22 cellular contexts compared by ENCODE assay signal in genomic region chr1:54559771-54560231, GRCh38. TPM values are rescaled to one million over a fixed set of nuclear protein-coding genes. Genes with fewer than 3 reads are reported as not detected.
DNase-seq lines count a peak whose midpoint lies in the region; ATAC-seq, FAIRE-seq and TF ChIP-seq lines count a peak whose summit lies in the region.
"Had no signal": no experiment of that assay in that cellular context is flagged by ENCODE, and none has a peak within 500 bp of the region (broad histone marks: within the 10 kb centered on the region; RNA-seq: fewer than 3 reads in every experiment).

No MANE protein-coding gene starts in this region.

- no peak overlapping the region for H2BK20ac ChIP-seq in H1 (ENCODE audit: low read length)

- H3K9ac ChIP-seq in H1 (replicated peaks in 1 of 4; ENCODE audit: extremely low read depth in 1 of 4, low read depth in 3 of 4, low read length in 3 of 4): 0 out of 7 replicates have a peak overlapping the region, but pooled peaks of 1 of the 4 experiments have one; percentile 7
- H3K9ac ChIP-seq: BLaER1 had no signal

- no peak overlapping the region for H3K4ac ChIP-seq in H1 (replicated peaks; ENCODE audit: insufficient read length, low read depth, low read length)

- no peak overlapping the region for H3K14ac ChIP-seq in H1 (ENCODE audit: insufficient read length)

- H3K79me2 ChIP-seq in H1 (ENCODE audit: control insufficient read depth in 1 of 2, insufficient read depth in 2 of 2, low read length in 2 of 2): no peaks in the 10 kb centered on the region

- H4K20me1 ChIP-seq in H1 (replicated peaks in 1 of 2; ENCODE audit: control insufficient read depth in 1 of 2, insufficient read depth in 2 of 2, low read length in 2 of 2): no peaks in the 10 kb centered on the region
- H4K20me1 ChIP-seq: BLaER1 had no signal

- peaks cover 0 to 3% (median 0%) of the 10 kb centered on the region in 4 experiments; a peak in 2 of 7 replicates for H3K4me1 ChIP-seq in H1 (replicated peaks in 1 of 4; ENCODE audit: control insufficient read depth in 3 of 4, insufficient read depth in 4 of 4, low read length in 3 of 4)
- peaks cover 6% of the 10 kb centered on the region for H3K4me1 ChIP-seq in vagina
- H3K4me1 ChIP-seq in tibial nerve: no peaks in the 10 kb centered on the region

- H4K8ac ChIP-seq in H1 (ENCODE audit: extremely low read depth, insufficient read depth, low read length): no peak overlapping the region

- no peak overlapping the region for H3K56ac ChIP-seq in H1 (replicated peaks; ENCODE audit: insufficient read length, low read depth, low read length)

- no peak for TF ChIP-seq RAD21 in H1 (IDR thresholded peaks at IDR 0.05 in 1 of 2, conservative IDR thresholded peaks at IDR 0.05 in 1 of 2; ENCODE audit: low read depth in 2 of 2, low read length in 2 of 2)

- DNase-seq in activated T-cell treated with anti-CD3 and anti-CD28 coated beads, Interleukin-2, amount 50 U/mL, for 24 hours: peak; percentile 3
- DNase-seq in activated T-cell treated with anti-CD3 and anti-CD28 coated beads, Interleukin-2, amount 50 U/mL, for 1 hour: no peak
- DNase-seq in H1 (ENCODE audit: low read depth in 1 of 2, low spot score in 2 of 2) (no peak), left lobe of liver (ENCODE audit: low spot score) (no peak), vagina (ENCODE audit: extremely low spot score in 2 of 2) (peak; percentile 25 to 72), tibial nerve (ENCODE audit: low spot score in 2 of 2) (no peak), GM12892 (ENCODE audit: insufficient read length) (no peak)
- no peak for DNase-seq in stimulated activated CD4-positive, alpha-beta T cell treated with anti-CD3 and anti-CD28 coated beads, Interleukin-15, amount 100 ng/mL, for 24 hours
- DNase-seq: activated naive CD4-positive, alpha-beta T cell treated with anti-CD3 and anti-CD28 coated beads, Interleukin-2, amount 50 U/mL, for 16 hours; cortex of kidney; foreskin fibroblast; GF-D8; NCI-H1436 treated with DMSO at 0.1 percent for 48 hours; NCI-H345; small intestine; stimulated activated CD8-positive, alpha-beta memory T cell treated with anti-CD3 and anti-CD28 coated beads, Interleukin-4, amount 100 ng/mL, for 48 hours had no signal

- H3K27me3 ChIP-seq in H1 (replicated peaks in 1 of 4; ENCODE audit: control insufficient read depth in 3 of 4, extremely low read depth in 1 of 4, insufficient read depth in 3 of 4, low read length in 3 of 4): no peaks in the 10 kb centered on the region
- no peaks in the 10 kb centered on the region for H3K27me3 ChIP-seq in vagina
- H3K27me3 ChIP-seq in tibial nerve: no peaks in the 10 kb centered on the region
- H3K27me3 ChIP-seq: BLaER1, suprapubic skin had no signal

- TF ChIP-seq CTCF in H1 (IDR thresholded peaks at IDR 0.05; ENCODE audit: control extremely low read depth in 1 of 3, insufficient read depth in 1 of 3, low read depth in 1 of 3, low read length in 3 of 3): no peak
- no peak for TF ChIP-seq CTCF in vagina (IDR thresholded peaks at IDR 0.05)
- no peak for TF ChIP-seq CTCF in tibial nerve (IDR thresholded peaks at IDR 0.05)

- POLR2A ChIA-PET in H1 (lab: Charles Lee; ENCODE audit: partially characterized antibody): interaction anchor here (1.5 to 2.0 kb wide), 2 partner anchors 8 to 10 kb away, joined by 4 to 9 read pairs; no protein-coding TSS in a partner anchor

- H3K36me3 ChIP-seq in H1 (ENCODE audit: control insufficient read depth in 2 of 4, insufficient read depth in 4 of 4, low read length in 3 of 4): no peaks in the 10 kb centered on the region
- no peaks in the 10 kb centered on the region for H3K36me3 ChIP-seq in vagina
- peaks cover 0 to 4% (median 0%) of the 10 kb centered on the region in 3 donors for H3K36me3 ChIP-seq in tibial nerve
- H3K36me3 ChIP-seq: BLaER1, suprapubic skin had no signal

- H4K91ac ChIP-seq in H1 (replicated peaks; ENCODE audit: insufficient read length, low read length): no peak overlapping the region

- CTCF ChIA-PET in H1 (lab: Charles Lee; ENCODE audit: partially characterized antibody): interaction anchor here (0.7 to 3.7 kb wide), 6 partner anchors 10 to 111 kb away, joined by 3 to 19 read pairs (median 4); partner anchors contain the start of gene ACOT11

- H2AK5ac ChIP-seq in H1 (ENCODE audit: low read depth, low read length): no peak overlapping the region

- H3K23me2 ChIP-seq in H1 (ENCODE audit: low read depth, low read length): no peaks in the 10 kb centered on the region; the same call in 1 of the 2 replicates

- H3K4me1 Mint-ChIP-seq in activated T-cell treated with anti-CD3 and anti-CD28 coated beads, Interleukin-2, amount 50 U/mL, for 24 hours (ENCODE audit: low read depth): peaks cover 4% of the 10 kb centered on the region

- H4K5ac ChIP-seq in H1 (ENCODE audit: insufficient read length, low read depth, low read length): no peak overlapping the region

- H3K79me1 ChIP-seq in H1 (ENCODE audit: low read depth, low read length): no peaks in the 10 kb centered on the region

- no peak overlapping the region for H2BK120ac ChIP-seq in H1 (replicated peaks; ENCODE audit: low read depth, low read length)

- no peak overlapping the region for H3K18ac ChIP-seq in H1 (ENCODE audit: extremely low read depth, low read length)

- H3K4me3 ChIP-seq in H1 (ENCODE audit: extremely low read depth in 1 of 4, insufficient read depth in 2 of 4, low read depth in 3 of 4, low read length in 4 of 4) (no peak overlapping the region), vagina (no peak overlapping the region), tibial nerve (no peak overlapping the region)
- H3K4me3 ChIP-seq: BLaER1, GM12878, suprapubic skin had no signal

- ATAC-seq in left lobe of liver: peak; percentile 27
- ATAC-seq: GM12878 had no signal

- no peaks in the 10 kb centered on the region for H3K9me3 Mint-ChIP-seq in activated T-cell treated with anti-CD3 and anti-CD28 coated beads, Interleukin-2, amount 50 U/mL, for 24 hours

- no peak for TF ChIP-seq EP300 in H1 (IDR thresholded peaks at IDR 0.05; ENCODE audit: borderline replicate concordance in 1 of 2, low read depth in 2 of 2, low read length in 2 of 2)
- no peak for TF ChIP-seq EP300 in tibial nerve (IDR thresholded peaks at IDR 0.05)

- peak overlapping the region; percentile 60; the same call in 1 of the 2 replicates for H2BK12ac ChIP-seq in H1 (ENCODE audit: low read depth, low read length)

- TF ChIP-seq POLR2A in H1 (IDR thresholded peaks at IDR 0.05; ENCODE audit: control extremely low read depth in 1 of 2, low read depth in 2 of 2, low read length in 2 of 2) (no peak), vagina (IDR thresholded peaks at IDR 0.05) (no peak), tibial nerve (IDR thresholded peaks at IDR 0.05) (no peak), GM12892 (IDR thresholded peaks at IDR 0.05; ENCODE audit: low read depth, low read length) (no peak)

- H3K27ac ChIP-seq in H1 (ENCODE audit: low read depth, low read length) (no peak overlapping the region), vagina (no peak overlapping the region), tibial nerve (no peak overlapping the region)
- H3K27ac ChIP-seq: 22Rv1, BLaER1, suprapubic skin had no signal

- WGBS in H1 (ENCODE audit: extremely low coverage in 1 of 2, insufficient coverage in 1 of 2, insufficient read length in 1 of 2, insufficient replicate concordance in 2 of 2, low coverage in 1 of 2, low lambda C conversion rate in 2 of 2, missing lambda C conversion rate in 1 of 2), 2 experiments: 93% methylated on average over 3 of the region's 3 CpGs; no CpG with 5 or more reads in 1 of the 2 experiments
- 63% methylated on average over 3 of the region's 3 CpGs; no CpG with 5 or more reads in 1 of the 2 donors for WGBS in tibial nerve, 2 donors

- no peak overlapping the region for H3K23ac ChIP-seq in H1 (ENCODE audit: insufficient read length)

- peak overlapping the region; percentile 88; the same call in 1 of the 2 replicates for H2BK15ac ChIP-seq in H1 (ENCODE audit: low read length)

- H3K9me3 ChIP-seq in H1 (ENCODE audit: insufficient read depth in 2 of 2, low read depth in 1 of 2, low read length in 1 of 2): peaks cover 0 to 5% of the 10 kb centered on the region in 2 experiments; a peak in 2 of 4 replicates
- no peaks in the 10 kb centered on the region for H3K9me3 ChIP-seq in vagina
- H3K9me3 ChIP-seq in tibial nerve: peaks cover 0 to 8% (median 0%) of the 10 kb centered on the region in 4 donors
- H3K9me3 ChIP-seq: suprapubic skin had no signal

- intact Hi-C loops in vagina (cut with DNase I): no loop called here

- no peak overlapping the region for H3K4me2 ChIP-seq in H1 (ENCODE audit: insufficient read depth in 1 of 2, low read depth in 2 of 2, low read length in 2 of 2)
- H3K4me2 ChIP-seq: BLaER1 had no signal

- FAIRE-seq in H1 (lab: Jason Lieb, UNC) (no peak), GM12892 (lab: Jason Lieb, UNC) (no peak)
- FAIRE-seq: D721Med, endothelial cell of umbilical vein, GM12878, small intestine had no signal

- H3K27me3 Mint-ChIP-seq in activated T-cell treated with anti-CD3 and anti-CD28 coated beads, Interleukin-2, amount 50 U/mL, for 24 hours: no peaks in the 10 kb centered on the region

- H3K36me3 Mint-ChIP-seq in activated T-cell treated with anti-CD3 and anti-CD28 coated beads, Interleukin-2, amount 50 U/mL, for 24 hours (ENCODE audit: low read depth): no peaks in the 10 kb centered on the region

- H3K27ac Mint-ChIP-seq in activated T-cell treated with anti-CD3 and anti-CD28 coated beads, Interleukin-2, amount 50 U/mL, for 24 hours: no peak overlapping the region

- H2AFZ ChIP-seq in H1 (ENCODE audit: low read length): no peak overlapping the region

- no peak overlapping the region for H2BK5ac ChIP-seq in H1 (ENCODE audit: low read depth, low read length)

- no peak overlapping the region for H3K4me3 Mint-ChIP-seq in activated T-cell treated with anti-CD3 and anti-CD28 coated beads, Interleukin-2, amount 50 U/mL, for 24 hours

RNA-seq across cellular contexts. Expression of gene ACOT11, which starts 11.8 kb away (rescaled TPM):
- 3.5 and 3.8 TPM in 2 replicates for total RNA-seq in H1 (2021; fragmentation: NEBNext Ultra II Directional; extraction: Animal tissue kit (Norgen Biotek cat#: 25700))
- polyA plus RNA-seq in H1 (2011; rRNA removed): 4.5 and 5.6 TPM in 2 replicates
- 4.2 TPM for polyA plus RNA-seq in H1 (2011; cell fraction: cytosol; rRNA removed)
- 9.9 TPM for polyA plus RNA-seq in H1 (2011; cell fraction: nucleus; rRNA removed)
- polyA plus RNA-seq in H1 (2012, experiment 1 of 2): 2.9 to 4.1 TPM (median 3.4 TPM) in 4 replicates
- 3.2 TPM for polyA plus RNA-seq in H1 (2012, experiment 2 of 2)
- 2.8 TPM for polyA plus RNA-seq in H1 (2013, experiment 1 of 2)
- polyA plus RNA-seq in H1 (2013, experiment 2 of 2): 2.5 TPM
- polyA minus RNA-seq in H1 (2011; rRNA and poly(A)+ RNA removed): 6.1 and 6.3 TPM in 2 replicates
- 1.8 TPM for polyA minus RNA-seq in H1 (2011; cell fraction: cytosol; rRNA and poly(A)+ RNA removed)
- 8.7 TPM for polyA minus RNA-seq in H1 (2011; cell fraction: nucleus; rRNA and poly(A)+ RNA removed)
- total RNA-seq in left lobe of liver (1.5 TPM), vagina (26.0 TPM), tibial nerve (10 to 100 TPM in 2 of 4 donors, 1 to 10 TPM in 2; 7.5 to 13.8 (median 10.2) TPM)
- polyA plus RNA-seq in GM12892 (2012; ENCODE audit: missing spikeins): 1.3 TPM

Comparison
In these comparisons a context has a peak if more than half of its experiments do, and no peak if none do; other contexts are left out.
1. DNase-seq: peak in activated T-cell treated with anti-CD3 and anti-CD28 coated beads, Interleukin-2, amount 50 U/mL, for 24 hours (single experiment) and vagina (2 of 2); none in activated T-cell treated with anti-CD3 and anti-CD28 coated beads, Interleukin-2, amount 50 U/mL, for 1 hour (single experiment), H1 (0 of 2), left lobe of liver (single experiment), stimulated activated CD4-positive, alpha-beta T cell treated with anti-CD3 and anti-CD28 coated beads, Interleukin-15, amount 100 ng/mL, for 24 hours (single experiment), tibial nerve (0 of 2) and GM12892 (single experiment).